ENCODE assay signal across 8 cellular contexts in genomic region chr5:73792687-73793320, GRCh38.
DNase-seq lines count a peak whose midpoint lies in the region; ATAC-seq and TF ChIP-seq lines count a peak whose summit lies in the region.

No MANE protein-coding gene starts in this region.

- H3K79me2 ChIP-seq in PC-9 (ENCODE audit: low read depth), result no peaks in the 10 kb centered on the region

- no peaks in the 10 kb centered on the region for H3K9me2 ChIP-seq in PC-9 (ENCODE audit: insufficient read depth)

- H3K9me3 Mint-ChIP-seq in activated T-cell treated with anti-CD3 and anti-CD28 coated beads, Interleukin-2, amount 50 U/mL, for 72 hours, result no peaks in the 10 kb centered on the region

- H3K27me3 ChIP-seq in PC-9 (ENCODE audit: insufficient read depth, low read depth) (no peaks in the 10 kb centered on the region), tibial artery (no peaks in the 10 kb centered on the region)

- TF ChIP-seq CTCF in PC-9 (conservative IDR thresholded peaks at IDR 0.05) (peak; percentile 98), fibroblast of pulmonary artery (IDR thresholded peaks at IDR 0.05; ENCODE audit: low read length, missing control alignments) (peak; percentile 99), tibial artery (IDR thresholded peaks at IDR 0.05) (peak; percentile 93 to 97)

- peaks cover 54% of the 10 kb centered on the region for H3K27me3 Mint-ChIP-seq in activated T-cell treated with anti-CD3 and anti-CD28 coated beads, Interleukin-2, amount 50 U/mL, for 72 hours (ENCODE audit: low read depth)

- no peak overlapping the region for H3K4me2 ChIP-seq in PC-9

- H3K36me3 ChIP-seq in PC-9 (ENCODE audit: low read depth) (peaks cover 15% of the 10 kb centered on the region), tibial artery (no peaks in the 10 kb centered on the region)

- H3F3A ChIP-seq in PC-9 (ENCODE audit: insufficient read depth, low read depth), result peaks cover 18% of the 10 kb centered on the region

- H3K27ac Mint-ChIP-seq in activated T-cell treated with anti-CD3 and anti-CD28 coated beads, Interleukin-2, amount 50 U/mL, for 72 hours, result no peak overlapping the region

- no peak overlapping the region for H3K4me3 Mint-ChIP-seq in activated T-cell treated with anti-CD3 and anti-CD28 coated beads, Interleukin-2, amount 50 U/mL, for 72 hours

- POLR2A ChIA-PET in PC-9 (lab: Charles Lee; ENCODE audit: unreplicated experiment), result interaction anchor here (0.6 to 0.7 kb wide), 2 partner anchors 45 to 1544 kb away, joined by 4 to 5 read pairs; no protein-coding TSS in a partner anchor

- H3K9me3 ChIP-seq in PC-9 (ENCODE audit: insufficient read depth, low read depth) (no peaks in the 10 kb centered on the region), tibial artery (no peaks in the 10 kb centered on the region)

- CTCF ChIA-PET in PC-9 (lab: Charles Lee), result interaction anchor here (0.6 to 1.0 kb wide), 6 partner anchors 15 to 270 kb away, joined by 3 to 9 read pairs (median 3); no protein-coding TSS in a partner anchor

- H3K4me1 ChIP-seq in PC-9 (replicated peaks; ENCODE audit: insufficient read depth) (peaks cover 12% of the 10 kb centered on the region), tibial artery (no peaks in the 10 kb centered on the region)

- H2AFZ ChIP-seq in PC-9, result no peak overlapping the region

- BruUV-seq in PC-9 (replicated peaks; lab: Mats Ljungman, UMichigan), result no TSS peak

- H3K4me3 ChIP-seq in PC-9, result no peak overlapping the region
- H3K4me3 ChIP-seq in fibroblast of pulmonary artery (replicated peaks; ENCODE audit: low read depth, low read length), result no peak overlapping the region
- no peak overlapping the region for H3K4me3 ChIP-seq in tibial artery

- H3K27ac ChIP-seq in PC-9 (no peak overlapping the region), tibial artery (no peak overlapping the region)

- peaks cover 12% of the 10 kb centered on the region for H3K4me1 Mint-ChIP-seq in activated T-cell treated with anti-CD3 and anti-CD28 coated beads, Interleukin-2, amount 50 U/mL, for 72 hours (ENCODE audit: low read depth)

- no peaks in the 10 kb centered on the region for H3K36me3 Mint-ChIP-seq in activated T-cell treated with anti-CD3 and anti-CD28 coated beads, Interleukin-2, amount 50 U/mL, for 72 hours (ENCODE audit: insufficient read depth in 2 of 2)

- DNase-seq in SHP77 (lab: John Stamatoyannopoulos, UW), result peak; percentile 21 to 43
- no peak for DNase-seq in SHP77 treated with DMSO at 0.1 percent for 48 hours (lab: John Stamatoyannopoulos, UW)
- peak; percentile 40 for DNase-seq in HS-27A (ENCODE audit: low read depth)
- peak; percentile 58 to 72 for DNase-seq in PC-9
- DNase-seq in activated T-cell treated with anti-CD3 and anti-CD28 coated beads, Interleukin-2, amount 50 U/mL, for 72 hours, result peak; percentile 62 to 72
- DNase-seq in fibroblast of pulmonary artery (ENCODE audit: low read depth), result peak; percentile 87
- DNase-seq in nucleus accumbens (lab: John Stamatoyannopoulos, UW), result peak in 50 of 56 donors; percentile 1 to 86 (median 36)
- peak; percentile 73 to 77 for DNase-seq in tibial artery

- intact Hi-C loops in PC-9 (cut with micrococcal nuclease; ENCODE audit: unreplicated experiment) (loop anchor here (1.0 kb wide), 3 partner anchors 202 to 274 kb away; no protein-coding TSS in a partner anchor), tibial artery (cut with DNase I; ENCODE audit: low total_unique reads) (no loop called here)

- ATAC-seq in activated T-cell treated with anti-CD3 and anti-CD28 coated beads, Interleukin-2, amount 50 U/mL, for 72 hours (replicated peaks in 1 of 2), result peak; percentile 68 to 70

- no peaks in the 10 kb centered on the region for H4K20me1 ChIP-seq in PC-9 (ENCODE audit: insufficient read depth)
